13 cellular contexts compared by ENCODE assay signal in the genomic region with DNA sequence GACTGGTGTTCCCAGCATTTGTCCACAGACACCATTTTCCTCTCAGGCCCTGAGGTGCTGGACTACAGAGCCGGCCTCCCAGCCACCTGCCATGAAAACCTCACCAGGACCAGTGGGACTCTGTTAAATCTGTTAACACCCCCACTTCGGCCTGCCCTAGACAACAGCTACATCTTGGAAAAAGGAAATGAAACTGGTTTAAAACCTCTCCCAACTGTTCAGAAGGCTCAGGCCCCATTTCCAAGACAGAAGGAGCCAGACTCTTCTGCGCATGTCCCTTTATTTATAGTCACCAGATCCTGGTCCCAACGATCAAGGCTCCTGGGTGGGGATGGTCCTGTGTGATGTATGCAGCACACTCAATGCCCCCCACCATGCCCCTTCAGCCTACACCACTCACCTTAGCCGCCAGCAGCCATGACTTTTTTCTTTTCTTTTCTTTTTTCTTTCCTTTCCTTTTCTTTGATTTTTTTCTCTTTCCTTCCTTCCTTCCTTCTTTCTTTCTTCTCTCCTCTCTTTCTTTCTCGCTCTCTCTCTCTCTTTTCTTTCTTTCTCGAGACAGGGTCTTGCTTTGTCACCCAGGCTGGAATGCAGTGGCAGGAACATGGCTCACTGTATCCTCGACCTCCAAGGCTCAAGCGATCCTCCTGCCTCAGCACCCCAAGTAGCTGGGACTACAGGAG. TPM values are rescaled to one million over a fixed set of nuclear protein-coding genes. Genes with fewer than 3 reads are reported as not detected.
A peak's percentile ranks its signal among the peaks of the same experiment; 100 is the strongest.
DNase-seq lines count a peak whose midpoint lies in the region; ATAC-seq, FAIRE-seq and TF ChIP-seq lines count a peak whose summit lies in the region.
"Had no signal": no experiment of that assay in that cellular context is flagged by ENCODE, and none has a peak within 500 bp of the region (broad histone marks: within the 10 kb centered on the region; RNA-seq: fewer than 3 reads in every experiment).

No MANE protein-coding gene starts in this region.

- peaks cover 4 to 13% of the 10 kb centered on the region in 2 donors for H3K36me3 Mint-ChIP-seq in CD14-positive monocyte
- H3K36me3 Mint-ChIP-seq: activated naive CD8-positive, alpha-beta T cell had no signal

- TF ChIP-seq POLR2A in HepG2 (IDR thresholded peaks at IDR 0.05; ENCODE audit: insufficient read depth in 1 of 2, low read depth in 2 of 2, low read length in 2 of 2) (no peak), thyroid gland (IDR thresholded peaks at IDR 0.05) (no peak)

- 94% methylated on average over 9 of the region's 9 CpGs for WGBS in HepG2 (ENCODE audit: low lambda C conversion rate)
- WGBS in thyroid gland, 2 donors: 93 to 95% methylated on average over 9 of the region's 9 CpGs

- in situ Hi-C loops in HepG2 (cut with HindIII; ENCODE audit: extremely low pct_ligation_motif_present, low pct_unique_long_range_greater_than_20kb): no loop called here

- H3K9me3 ChIP-seq in HepG2 (ENCODE audit: low read length) (no peaks in the 10 kb centered on the region), thyroid gland (no peaks in the 10 kb centered on the region)
- H3K9me3 ChIP-seq: MG63 had no signal

- H2AFZ ChIP-seq in HepG2 (ENCODE audit: low read length): no peak overlapping the region

- TF ChIP-seq RAD21 in HepG2 (CRISPR knock-in tag; IDR thresholded peaks at IDR 0.05): no peak

- no TSS peak for BruUV-seq in HepG2 (replicated peaks; lab: Mats Ljungman, UMichigan)

- H3K4me1 ChIP-seq in HepG2 (ENCODE audit: insufficient read depth, low read length): peaks cover 76% of the 10 kb centered on the region
- H3K4me1 ChIP-seq in thyroid gland: peaks cover 21 to 51% of the 10 kb centered on the region in 2 donors

- peak overlapping the region; percentile 94 to 99 (median 98) for H3K27ac Mint-ChIP-seq in CD14-positive monocyte

- no peaks in the 10 kb centered on the region for H3K36me3 ChIP-seq in HepG2 (replicated peaks in 1 of 2; ENCODE audit: control insufficient read depth in 1 of 2, insufficient read depth in 2 of 2, low read length in 2 of 2)
- no peaks in the 10 kb centered on the region for H3K36me3 ChIP-seq in thyroid gland
- H3K36me3 ChIP-seq: MG63 had no signal

- intact Hi-C loops in CD14-positive monocyte (cut with micrococcal nuclease): loop anchor here in 1 of 2 donors (10.0 kb wide), 1 partner anchor 352 kb away; a partner anchor contains a TSS
- intact Hi-C loops in HepG2 (cut with micrococcal nuclease; ENCODE audit: unreplicated experiment): no loop called here
- intact Hi-C loops in thyroid gland (cut with DNase I): no loop called here

- H3K4me1 Mint-ChIP-seq in CD14-positive monocyte: peaks cover 72% of the 10 kb centered on the region

- FAIRE-seq in GM19239 (lab: Jason Lieb, UNC) (peak; percentile 31), HepG2 (lab: Jason Lieb, UNC) (no peak)

- no peaks in the 10 kb centered on the region for H4K20me1 ChIP-seq in HepG2 (ENCODE audit: insufficient read depth, low read length)

- H3K27ac ChIP-seq in HepG2 (ENCODE audit: extremely low read length, insufficient read depth, low read length) (peak overlapping the region; percentile 46), thyroid gland (peak overlapping the region in 1 of 3 donors; percentile 62)

- TF ChIP-seq EP300 in HepG2 (IDR thresholded peaks at IDR 0.05; ENCODE audit: low read depth in 2 of 2, low read length in 2 of 2) (no peak), HepG2 (CRISPR knock-in tag; IDR thresholded peaks at IDR 0.05; ENCODE audit: borderline replicate concordance) (no peak)

- TF ChIP-seq CTCF in CD14-positive monocyte (IDR thresholded peaks at IDR 0.05) (no peak), HepG2 (CRISPR knock-in tag; IDR thresholded peaks at IDR 0.05) (no peak), thyroid gland (IDR thresholded peaks at IDR 0.05) (no peak)

- CTCF ChIA-PET in HepG2 (lab: Yijun Ruan, JAX; ENCODE audit: low intra/inter-chr PET ratio, low total read pairs): no interaction called here

- no peak overlapping the region for H3K4me3 ChIP-seq in HepG2 (replicated peaks in 1 of 3; ENCODE audit: insufficient read depth in 1 of 3, low read depth in 2 of 3, low read length in 3 of 3)
- no peak overlapping the region for H3K4me3 ChIP-seq in thyroid gland (replicated peaks in 1 of 3)
- H3K4me3 ChIP-seq: MG63 had no signal

- POLR2A ChIA-PET in HepG2 (lab: Yijun Ruan, JAX): interaction anchor here (1.7 kb wide), 1 partner anchor 10 kb away, joined by 6 read pairs; no protein-coding TSS in a partner anchor

- peak overlapping the region; percentile 61 to 84 for H3K4me3 Mint-ChIP-seq in CD14-positive monocyte

- no peaks in the 10 kb centered on the region for H3K79me2 ChIP-seq in HepG2 (ENCODE audit: insufficient read depth, low read length)

- peaks cover 0 to 2% (median 2%) of the 10 kb centered on the region in 7 donors for H3K9me3 Mint-ChIP-seq in CD14-positive monocyte

- ATAC-seq in HepG2 (no peak), GM18870 (IDR thresholded peaks at IDR 0.05; ENCODE audit: unreplicated experiment) (no peak)

- H3K4me2 ChIP-seq in HepG2 (ENCODE audit: low read depth, low read length): no peak overlapping the region; the same call in 1 of the 2 replicates

- H3K27me3 ChIP-seq in HepG2 (ENCODE audit: control insufficient read depth in 1 of 2, insufficient read depth in 2 of 2, low read length in 2 of 2): no peaks in the 10 kb centered on the region
- no peaks in the 10 kb centered on the region for H3K27me3 ChIP-seq in thyroid gland
- H3K27me3 ChIP-seq: MG63 had no signal

- DNase-seq in CD14-positive monocyte (ENCODE audit: low spot score) (no peak), GM19239 (ENCODE audit: insufficient read length, low spot score) (no peak), SIG-M5 (lab: John Stamatoyannopoulos, UW) (peak; percentile 67), HepG2 (ENCODE audit: low spot score) (no peak), hepatic stellate cell (ENCODE audit: low spot score) (no peak), thyroid gland (no peak)
- DNase-seq: activated CD4-positive, CD25-positive, alpha-beta regulatory T cell treated with anti-CD3 and anti-CD28 coated beads, Interleukin-2, amount 50 U/mL, for 72 hours; MG63; NCI-H446 treated with DMSO at 0.1 percent for 48 hours; retina; SHP77 treated with DMSO at 0.1 percent for 48 hours had no signal

- H3K27me3 Mint-ChIP-seq in CD14-positive monocyte (ENCODE audit: low read depth in 3 of 3): peaks cover 2 to 15% (median 6%) of the 10 kb centered on the region in 3 donors
- H3K27me3 Mint-ChIP-seq: activated naive CD8-positive, alpha-beta T cell had no signal

- H3K9ac ChIP-seq in HepG2 (ENCODE audit: insufficient read depth, low read depth, low read length): no peak overlapping the region

TF ChIP-seq in HepG2, 621 proteins besides CTCF, POLR2A, EP300 and RAD21 (continues in another document):
- no peak for TF ChIP-seq MBNL3 (CRISPR knock-in tag; conservative IDR thresholded peaks at IDR 0.05)
- no peak for TF ChIP-seq ISL2 (CRISPR knock-in tag; IDR thresholded peaks at IDR 0.05)
- TF ChIP-seq RARA (CRISPR knock-in tag; IDR thresholded peaks at IDR 0.05): no peak
- no peak for TF ChIP-seq ZKSCAN5 (CRISPR knock-in tag; IDR thresholded peaks at IDR 0.05)
- TF ChIP-seq HMGA1 (CRISPR knock-in tag; conservative IDR thresholded peaks at IDR 0.05): no peak
- TF ChIP-seq, protein P1, sequence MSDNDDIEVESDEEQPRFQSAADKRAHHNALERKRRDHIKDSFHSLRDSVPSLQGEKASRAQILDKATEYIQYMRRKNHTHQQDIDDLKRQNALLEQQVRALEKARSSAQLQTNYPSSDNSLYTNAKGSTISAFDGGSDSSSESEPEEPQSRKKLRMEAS (IDR thresholded peaks at IDR 0.05): no peak
- no peak for TF ChIP-seq ZNF747 (CRISPR knock-in tag; IDR thresholded peaks at IDR 0.05; ENCODE audit: borderline replicate concordance)
- TF ChIP-seq NFRKB (IDR thresholded peaks at IDR 0.05): no peak
- TF ChIP-seq ZNF570 (CRISPR knock-in tag; IDR thresholded peaks at IDR 0.05; ENCODE audit: borderline replicate concordance): no peak
- TF ChIP-seq, protein P2, sequence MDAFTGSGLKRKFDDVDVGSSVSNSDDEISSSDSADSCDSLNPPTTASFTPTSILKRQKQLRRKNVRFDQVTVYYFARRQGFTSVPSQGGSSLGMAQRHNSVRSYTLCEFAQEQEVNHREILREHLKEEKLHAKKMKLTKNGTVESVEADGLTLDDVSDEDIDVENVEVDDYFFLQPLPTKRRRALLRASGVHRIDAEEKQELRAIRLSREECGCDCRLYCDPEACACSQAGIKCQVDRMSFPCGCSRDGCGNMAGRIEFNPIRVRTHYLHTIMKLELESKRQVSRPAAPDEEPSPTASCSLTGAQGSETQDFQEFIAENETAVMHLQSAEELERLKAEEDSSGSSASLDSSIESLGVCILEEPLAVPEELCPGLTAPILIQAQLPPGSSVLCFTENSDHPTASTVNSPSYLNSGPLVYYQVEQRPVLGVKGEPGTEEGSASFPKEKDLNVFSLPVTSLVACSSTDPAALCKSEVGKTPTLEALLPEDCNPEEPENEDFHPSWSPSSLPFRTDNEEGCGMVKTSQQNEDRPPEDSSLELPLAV (CRISPR knock-in tag; conservative IDR thresholded peaks at IDR 0.05; ENCODE audit: low read depth): no peak

RNA-seq across cellular contexts. Expression of a gene that starts 25.5 kb away (rescaled TPM):
- polyA plus RNA-seq in CD14-positive monocyte: 1 to 10 TPM in 1 of 2 donors, under 1 TPM in 1; 0.47 to 2.1 TPM
- total RNA-seq in HepG2 (2016; rRNA removed; fragmentation: Illumina TruSeq; extraction: Trizol): 48.8 and 130 TPM in 2 replicates
- 13.1 and 13.3 TPM in 2 replicates for total RNA-seq in HepG2 (2016; cell fraction: cytosol; rRNA removed; fragmentation: Illumina TruSeq; extraction: Trizol; ENCODE audit: low read depth)
- total RNA-seq in HepG2 (2016; cell fraction: insoluble cytoplasmic fraction; rRNA removed; fragmentation: Illumina TruSeq; extraction: Trizol): 39.2 and 136 TPM in 2 replicates
- total RNA-seq in HepG2 (2016; cell fraction: membrane; rRNA removed; fragmentation: Illumina TruSeq; extraction: Trizol): 18.9 and 22.5 TPM in 2 replicates
- 211 and 228 TPM in 2 replicates for total RNA-seq in HepG2 (2016; cell fraction: nucleus; rRNA removed; fragmentation: Illumina TruSeq; extraction: Trizol)
- polyA plus RNA-seq in HepG2 (2011; rRNA removed): 106 and 126 TPM in 2 replicates
- 92.4 and 98.4 TPM in 2 replicates for polyA plus RNA-seq in HepG2 (2011; cell fraction: cytosol; rRNA removed)
- polyA plus RNA-seq in HepG2 (2011; cell fraction: nucleus; rRNA removed): 739 and 796 TPM in 2 replicates
- 198 and 216 TPM in 2 replicates for polyA plus RNA-seq in HepG2 (2012)
- 8.9 and 9.6 TPM in 2 replicates for polyA plus RNA-seq in HepG2 (2016; cell fraction: cytosol; fragmentation: Illumina TruSeq; extraction: Trizol; ENCODE audit: low read depth)
- 41.9 and 44.7 TPM in 2 replicates for polyA plus RNA-seq in HepG2 (2016; cell fraction: insoluble cytoplasmic fraction; fragmentation: Illumina TruSeq; extraction: Trizol; ENCODE audit: low read depth)
- 15.4 and 16.3 TPM in 2 replicates for polyA plus RNA-seq in HepG2 (2016; cell fraction: membrane; fragmentation: Illumina TruSeq; extraction: Trizol; ENCODE audit: low read depth)
- polyA plus RNA-seq in HepG2 (2016; cell fraction: nucleus; fragmentation: Illumina TruSeq; extraction: Trizol; ENCODE audit: insufficient read depth, low read depth): 270 and 279 TPM in 2 replicates
- 277 and 558 TPM in 2 replicates for polyA minus RNA-seq in HepG2 (2011; rRNA and poly(A)+ RNA removed; ENCODE audit: low replicate concordance)
- 259 and 274 TPM in 2 replicates for polyA minus RNA-seq in HepG2 (2011; cell fraction: cytosol; rRNA and poly(A)+ RNA removed)
- polyA minus RNA-seq in HepG2 (2011; cell fraction: nucleus; rRNA and poly(A)+ RNA removed): 831 and 1,056 TPM in 2 replicates
- 100 to 1,000 TPM; 164 to 258 (median 242) TPM for total RNA-seq in thyroid gland
